Comparison of ENCODE assay signal across 1 cellular context in the genomic region with DNA sequence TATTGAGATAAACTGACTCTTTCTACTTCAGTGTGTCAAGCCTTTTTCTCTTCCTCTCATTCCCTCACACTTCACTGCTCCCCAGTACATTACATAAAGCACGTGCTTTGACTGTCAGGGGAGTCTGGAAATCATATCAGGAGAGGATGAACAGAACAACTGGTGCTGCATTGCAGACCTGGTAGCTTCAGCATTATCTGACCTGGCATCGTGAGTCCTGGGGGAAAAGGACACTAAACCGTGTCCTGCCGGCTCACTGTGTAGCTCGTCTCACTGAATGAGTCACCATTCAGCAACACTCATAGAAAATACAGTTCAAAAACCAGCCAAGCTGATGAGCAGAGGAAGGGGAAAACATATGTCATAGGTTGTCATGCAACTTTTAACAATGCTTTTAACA.
TF ChIP-seq lines count a peak whose summit lies in the region.

No MANE protein-coding gene starts in this region.

TF ChIP-seq in GM12878, 131 proteins besides CTCF, POLR2A, EP300 and RAD21:
- TF ChIP-seq RFX5 (IDR thresholded peaks at IDR 0.05; ENCODE audit: low read depth, low read length) (no peak), MTA2 (IDR thresholded peaks at IDR 0.05; ENCODE audit: low read depth) (no peak), BHLHE40 (IDR thresholded peaks at IDR 0.05; ENCODE audit: borderline replicate concordance in 1 of 2, low read depth in 2 of 2, low read length in 1 of 2) (no peak)
- TF ChIP-seq, protein P1, sequence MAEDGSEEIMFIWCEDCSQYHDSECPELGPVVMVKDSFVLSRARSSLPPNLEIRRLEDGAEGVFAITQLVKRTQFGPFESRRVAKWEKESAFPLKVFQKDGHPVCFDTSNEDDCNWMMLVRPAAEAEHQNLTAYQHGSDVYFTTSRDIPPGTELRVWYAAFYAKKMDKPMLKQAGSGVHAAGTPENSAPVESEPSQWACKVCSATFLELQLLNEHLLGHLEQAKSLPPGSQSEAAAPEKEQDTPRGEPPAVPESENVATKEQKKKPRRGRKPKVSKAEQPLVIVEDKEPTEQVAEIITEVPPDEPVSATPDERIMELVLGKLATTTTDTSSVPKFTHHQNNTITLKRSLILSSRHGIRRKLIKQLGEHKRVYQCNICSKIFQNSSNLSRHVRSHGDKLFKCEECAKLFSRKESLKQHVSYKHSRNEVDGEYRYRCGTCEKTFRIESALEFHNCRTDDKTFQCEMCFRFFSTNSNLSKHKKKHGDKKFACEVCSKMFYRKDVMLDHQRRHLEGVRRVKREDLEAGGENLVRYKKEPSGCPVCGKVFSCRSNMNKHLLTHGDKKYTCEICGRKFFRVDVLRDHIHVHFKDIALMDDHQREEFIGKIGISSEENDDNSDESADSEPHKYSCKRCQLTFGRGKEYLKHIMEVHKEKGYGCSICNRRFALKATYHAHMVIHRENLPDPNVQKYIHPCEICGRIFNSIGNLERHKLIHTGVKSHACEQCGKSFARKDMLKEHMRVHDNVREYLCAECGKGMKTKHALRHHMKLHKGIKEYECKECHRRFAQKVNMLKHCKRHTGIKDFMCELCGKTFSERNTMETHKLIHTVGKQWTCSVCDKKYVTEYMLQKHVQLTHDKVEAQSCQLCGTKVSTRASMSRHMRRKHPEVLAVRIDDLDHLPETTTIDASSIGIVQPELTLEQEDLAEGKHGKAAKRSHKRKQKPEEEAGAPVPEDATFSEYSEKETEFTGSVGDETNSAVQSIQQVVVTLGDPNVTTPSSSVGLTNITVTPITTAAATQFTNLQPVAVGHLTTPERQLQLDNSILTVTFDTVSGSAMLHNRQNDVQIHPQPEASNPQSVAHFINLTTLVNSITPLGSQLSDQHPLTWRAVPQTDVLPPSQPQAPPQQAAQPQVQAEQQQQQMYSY (CRISPR knock-in tag; IDR thresholded peaks at IDR 0.05) = no peak
